In the genomic region with DNA sequence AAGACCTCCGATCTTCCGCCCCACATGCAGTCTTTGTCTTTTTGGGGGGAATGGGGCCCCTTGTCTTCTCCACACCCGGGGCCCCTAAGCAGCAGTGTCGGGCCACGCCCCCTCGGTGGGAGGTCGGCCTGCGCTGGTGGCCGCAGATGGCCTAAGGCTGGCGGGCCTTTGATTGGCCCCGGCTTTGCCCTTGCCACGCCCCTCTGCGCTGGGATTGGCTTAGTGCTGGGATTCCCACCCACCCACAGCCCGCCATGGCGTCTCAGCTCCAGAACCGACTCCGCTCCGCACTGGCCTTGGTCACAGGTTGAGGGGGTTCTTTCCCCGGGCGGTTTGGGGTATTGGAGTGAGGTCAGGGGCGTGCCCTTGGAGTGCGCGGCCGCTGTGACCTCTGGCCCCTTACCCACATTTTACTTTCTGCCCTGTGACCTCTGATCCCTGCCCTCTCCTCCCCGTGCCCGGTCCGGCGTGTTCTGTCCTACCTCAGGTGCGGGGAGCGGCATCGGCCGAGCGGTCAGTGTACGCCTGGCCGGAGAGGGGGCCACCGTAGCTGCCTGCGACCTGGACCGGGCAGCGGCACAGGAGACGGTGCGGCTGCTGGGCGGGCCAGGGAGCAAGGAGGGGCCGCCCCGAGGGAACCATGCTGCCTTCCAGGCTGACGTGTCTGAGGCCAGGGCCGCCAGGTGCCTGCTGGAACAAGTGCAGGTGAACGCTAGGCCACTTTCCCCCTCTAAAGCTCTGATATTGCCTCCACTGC, we compare ENCODE assay signal across 8 cellular contexts. TPM values are rescaled to one million over a fixed set of nuclear protein-coding genes. Genes with fewer than 3 reads are reported as not detected.
DNase-seq lines count a peak whose midpoint lies in the region; ATAC-seq and TF ChIP-seq lines count a peak whose summit lies in the region.

TSS of gene HSD17B8 (plus strand) at position 241 of the 757 bp plus-strand sequence. CDS start at position 255, 14 bp downstream.

- POLR2A ChIA-PET in activated CD4-positive, alpha-beta memory T cell treated with anti-CD3 and anti-CD28 coated beads, Interleukin-2, amount 10 ng/mL, durations not matched to agents 7 days and 5 days (lab: Charles Lee), result interaction anchor here (0.7 to 2.4 kb wide), 8 partner anchors 14 to 234 kb away, joined by 3 to 14 read pairs (median 3); no protein-coding TSS in a partner anchor

- peak; percentile 45 for ATAC-seq in GM19023 (IDR thresholded peaks at IDR 0.05; ENCODE audit: unreplicated experiment)
- ATAC-seq in HG03442 (IDR thresholded peaks at IDR 0.05; ENCODE audit: unreplicated experiment), result peak; percentile 36
- ATAC-seq in lower lobe of right lung, result peak; percentile 78 to 81

- H3K4me3 ChIP-seq in duodenal mucosa (ENCODE audit: low read depth in 1 of 2, low read length in 2 of 2) (peak within 1 kb of the TSS; percentile 88 to 90), lower lobe of right lung (peak within 1 kb of the TSS; percentile 80)

- H3K4me1 ChIP-seq in duodenal mucosa (ENCODE audit: control insufficient read depth in 1 of 2, insufficient read depth in 2 of 2, low read length in 2 of 2) (peaks cover 45 to 48% of the 10 kb centered on the region in 2 donors), lower lobe of right lung (peaks cover 54% of the 10 kb centered on the region)

- no peaks in the 10 kb centered on the region for H3K27me3 Mint-ChIP-seq in activated CD4-positive, alpha-beta memory T cell treated with anti-CD3 and anti-CD28 coated beads, Interleukin-2, amount 10 ng/mL, durations not matched to agents 7 days and 5 days

- H3K27me3 ChIP-seq in duodenal mucosa (ENCODE audit: control insufficient read depth in 1 of 2, insufficient read depth in 2 of 2, low read length in 2 of 2) (no peaks in the 10 kb centered on the region), lower lobe of right lung (ENCODE audit: low read depth) (no peaks in the 10 kb centered on the region)

- intact Hi-C loops in lower lobe of right lung (cut with DNase I), result no loop called here

- H3K36me3 Mint-ChIP-seq in activated CD4-positive, alpha-beta memory T cell treated with anti-CD3 and anti-CD28 coated beads, Interleukin-2, amount 10 ng/mL, durations not matched to agents 7 days and 5 days (ENCODE audit: low read depth), result peaks cover 42% of the 10 kb centered on the region

- H3K27ac ChIP-seq in duodenal mucosa (ENCODE audit: low read depth, low read length), result peak within 1 kb of the TSS; percentile 30
- peak within 1 kb of the TSS; percentile 77 for H3K27ac ChIP-seq in lower lobe of right lung

- peak within 1 kb of the TSS; percentile 99 for H3K4me3 Mint-ChIP-seq in activated CD4-positive, alpha-beta memory T cell treated with anti-CD3 and anti-CD28 coated beads, Interleukin-2, amount 10 ng/mL, durations not matched to agents 7 days and 5 days

- no peak for TF ChIP-seq CTCF in lower lobe of right lung (IDR thresholded peaks at IDR 0.05)

- peak within 1 kb of the TSS; percentile 82 for H3K27ac Mint-ChIP-seq in activated CD4-positive, alpha-beta memory T cell treated with anti-CD3 and anti-CD28 coated beads, Interleukin-2, amount 10 ng/mL, durations not matched to agents 7 days and 5 days

- DNase-seq in AG08395 (ENCODE audit: low spot score), result peak; percentile 94
- peak; percentile 88 for DNase-seq in NCI-H748 treated with DMSO at 0.1 percent for 48 hours (lab: John Stamatoyannopoulos, UW)
- peak; percentile 93 for DNase-seq in activated CD4-positive, alpha-beta memory T cell treated with anti-CD3 and anti-CD28 coated beads, Interleukin-2, amount 10 ng/mL, durations not matched to agents 7 days and 5 days
- DNase-seq in lower lobe of right lung, result peak; percentile 97
- peak; percentile 93 for DNase-seq in stimulated activated CD4-positive, alpha-beta T cell treated with anti-CD3 and anti-CD28 coated beads, Interleukin-4, amount 100 ng/mL, for 24 hours

- H3K9ac ChIP-seq in duodenal mucosa (ENCODE audit: low read depth in 1 of 2, low read length in 2 of 2), result peak within 1 kb of the TSS; percentile 63 to 76

- H3K36me3 ChIP-seq in duodenal mucosa (ENCODE audit: control insufficient read depth in 1 of 2, insufficient read depth in 2 of 2, low read length in 2 of 2) (peaks cover 19 to 25% of the 10 kb centered on the region in 2 donors), lower lobe of right lung (peaks cover 22% of the 10 kb centered on the region)

- no peaks in the 10 kb centered on the region for H3K9me3 Mint-ChIP-seq in activated CD4-positive, alpha-beta memory T cell treated with anti-CD3 and anti-CD28 coated beads, Interleukin-2, amount 10 ng/mL, durations not matched to agents 7 days and 5 days

- H3K9me3 ChIP-seq in duodenal mucosa (ENCODE audit: control insufficient read depth in 1 of 2, low read length in 2 of 2) (no peaks in the 10 kb centered on the region), lower lobe of right lung (no peaks in the 10 kb centered on the region)

- CTCF ChIA-PET in activated CD4-positive, alpha-beta memory T cell treated with anti-CD3 and anti-CD28 coated beads, Interleukin-2, amount 10 ng/mL, durations not matched to agents 7 days and 5 days (lab: Charles Lee), result interaction anchor here (0.6 to 1.1 kb wide), 4 partner anchors 9 to 67 kb away, joined by 3 to 5 read pairs (median 3); partner anchors contain the start of genes RPS18 and VPS52

- H3K4me1 Mint-ChIP-seq in activated CD4-positive, alpha-beta memory T cell treated with anti-CD3 and anti-CD28 coated beads, Interleukin-2, amount 10 ng/mL, durations not matched to agents 7 days and 5 days, result peaks cover 69% of the 10 kb centered on the region

RNA-seq across cellular contexts. Expression of gene HSD17B8, which starts in this region (rescaled TPM):
- 10 to 100 TPM; 11.4 to 13.0 TPM for total RNA-seq in activated CD4-positive, alpha-beta memory T cell treated with anti-CD3 and anti-CD28 coated beads, Interleukin-2, amount 10 ng/mL, durations not matched to agents 7 days and 5 days
- total RNA-seq in lower lobe of right lung, result 13.3 TPM

Comparison
In these comparisons a context has a peak if more than half of its experiments do, and no peak if none do; other contexts are left out.
1. Peak in every context shown above with its lines: DNase-seq, ATAC-seq, H3K4me3 ChIP-seq and H3K27ac ChIP-seq.